ENCODE assay signal across 8 cellular contexts in the genomic region with DNA sequence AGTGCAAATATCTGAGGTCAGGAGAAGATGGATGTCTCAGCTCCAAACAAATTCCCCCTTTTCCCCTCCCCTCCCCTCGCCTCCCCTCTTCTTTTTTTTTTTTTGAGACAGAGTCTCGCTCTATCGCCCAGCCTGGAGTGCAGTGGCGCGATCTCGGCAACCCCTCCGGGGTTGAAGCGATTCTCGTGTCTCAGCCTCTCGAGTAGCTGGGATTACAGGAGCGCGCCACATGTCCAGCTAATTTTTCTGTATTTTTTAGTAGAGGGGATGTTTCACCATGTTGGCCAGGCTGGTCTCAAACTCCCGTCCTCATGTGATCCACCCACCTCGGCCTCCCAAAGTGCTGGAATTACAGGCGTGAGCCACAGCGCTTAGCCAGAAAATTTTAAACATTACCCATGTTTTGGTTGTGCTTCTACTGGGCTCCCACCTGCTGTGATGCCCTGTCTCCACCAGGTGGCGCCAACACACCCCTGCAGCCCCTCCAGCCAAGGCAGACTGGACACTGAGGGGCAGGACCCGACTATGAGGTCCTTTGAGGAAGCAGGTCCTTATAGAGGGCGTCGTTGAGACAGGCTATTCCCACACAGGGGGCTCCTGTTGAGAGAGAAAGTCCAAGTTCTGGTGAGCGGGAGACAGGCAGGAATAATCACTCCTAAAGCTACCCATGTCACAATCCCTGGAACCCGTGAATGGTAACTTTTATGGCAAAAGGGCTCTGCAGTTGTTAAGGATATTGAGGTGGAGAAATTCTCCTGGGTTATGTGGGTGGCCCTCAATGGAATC. TPM values are rescaled to one million over a fixed set of nuclear protein-coding genes. Genes with fewer than 3 reads are reported as not detected.
A peak's percentile ranks its signal among the peaks of the same experiment; 100 is the strongest.
DNase-seq lines count a peak whose midpoint lies in the region; ATAC-seq and TF ChIP-seq lines count a peak whose summit lies in the region.

No MANE protein-coding gene starts in this region.

- peaks cover 18% of the 10 kb centered on the region for H3K27me3 Mint-ChIP-seq in GM23338 (ENCODE audit: insufficient read depth, low read depth, poor library complexity)

- H3K79me2 ChIP-seq in GM23338 (replicated peaks; ENCODE audit: insufficient read depth): no peaks in the 10 kb centered on the region

- peaks cover 6% of the 10 kb centered on the region; the same call in 1 of the 2 replicates for H3K27me3 ChIP-seq in BJ (ENCODE audit: control insufficient read depth, insufficient read depth, low read length)
- H3K27me3 ChIP-seq in GM23338 (ENCODE audit: insufficient read depth): peaks cover 17% of the 10 kb centered on the region; the same call in 1 of the 2 replicates
- no peaks in the 10 kb centered on the region for H3K27me3 ChIP-seq in colonic mucosa

- H3K4me1 ChIP-seq in GM23338 (ENCODE audit: insufficient read depth) (peaks cover 3% of the 10 kb centered on the region; the same call in 1 of the 2 replicates), colonic mucosa (no peaks in the 10 kb centered on the region)

- peak overlapping the region; percentile 60 for H3K4me3 Mint-ChIP-seq in GM23338

- no peaks in the 10 kb centered on the region for H3F3A ChIP-seq in GM23338 (replicated peaks; ENCODE audit: low read depth)

- peak overlapping the region; percentile 83 for H2AFZ ChIP-seq in GM23338

- ATAC-seq in GM23338 (peak; percentile 95), GM21619 (IDR thresholded peaks at IDR 0.05; ENCODE audit: unreplicated experiment) (no peak)

- POLR2A ChIA-PET in BJ (lab: Charles Lee): no interaction called here

- H3K36me3 Mint-ChIP-seq in GM23338 (ENCODE audit: low read depth): no peaks in the 10 kb centered on the region

- peak overlapping the region; percentile 70 for H3K4me2 ChIP-seq in GM23338

- H3K9me3 ChIP-seq in colonic mucosa: no peaks in the 10 kb centered on the region

- no peak overlapping the region for H3K27ac Mint-ChIP-seq in GM23338

- H3K4me3 ChIP-seq in BJ (ENCODE audit: low read depth, low read length): peak overlapping the region; percentile 9
- peak overlapping the region; percentile 37 for H3K4me3 ChIP-seq in GM23338
- H3K4me3 ChIP-seq in colonic mucosa: no peak overlapping the region

- TF ChIP-seq CTCF in BJ (IDR thresholded peaks at IDR 0.05; ENCODE audit: insufficient read depth, low read depth, low read length) (peak; percentile 98), GM23338 (conservative IDR thresholded peaks at IDR 0.05; ENCODE audit: low read depth in 2 of 2) (peak; percentile 99 to 100), colonic mucosa (IDR thresholded peaks at IDR 0.05) (peak; percentile 96)

- H4K20me1 ChIP-seq in GM23338 (replicated peaks; ENCODE audit: insufficient read depth): no peaks in the 10 kb centered on the region

- peaks cover 7% of the 10 kb centered on the region; the same call in 1 of the 3 replicates for H3K4me1 Mint-ChIP-seq in GM23338

- DNase-seq in BJ (ENCODE audit: low read depth) (no peak), GM23338 (ENCODE audit: low spot score) (peak; percentile 87), NCI-H446 (lab: John Stamatoyannopoulos, UW) (peak; percentile 8 to 56), colonic mucosa (peak; percentile 69), left kidney (ENCODE audit: low read depth, low spot score) (peak; percentile 88)
- DNase-seq in activated CD4-positive, alpha-beta T cell treated with anti-CD3 and anti-CD28 coated beads for 4 hours: peak; percentile 64 to 70
- DNase-seq in stimulated activated CD4-positive, alpha-beta T cell treated with anti-CD3 and anti-CD28 coated beads, Interleukin-4, amount 100 ng/mL, for 48 hours (ENCODE audit: low read depth in 2 of 2): peak; percentile 54 to 55

- no peak overlapping the region for H3K9ac ChIP-seq in colonic mucosa (ENCODE audit: low read depth in 2 of 2, low read length in 2 of 2)

- H3K27ac ChIP-seq in GM23338 (ENCODE audit: low read depth): no peak overlapping the region
- H3K27ac ChIP-seq in colonic mucosa: no peak overlapping the region

- no peaks in the 10 kb centered on the region for H3K9me2 ChIP-seq in GM23338 (ENCODE audit: insufficient read depth)

- intact Hi-C loops in colonic mucosa (cut with DNase I): loop anchor here (2.0 to 10.0 kb wide), 2 partner anchors 104 to 118 kb away; no protein-coding TSS in a partner anchor

- CTCF ChIA-PET in BJ (lab: Yijun Ruan, JAX): interaction anchor here (0.6 to 14.7 kb wide), 28 partner anchors 9 to 185 kb away, joined by 3 to 205 read pairs (median 5); a partner anchor contains a TSS

- no peaks in the 10 kb centered on the region for H3K9me3 Mint-ChIP-seq in GM23338

- H3K36me3 ChIP-seq in BJ (ENCODE audit: control insufficient read depth, insufficient read depth, low read length) (no peaks in the 10 kb centered on the region), GM23338 (ENCODE audit: insufficient read depth) (no peaks in the 10 kb centered on the region), colonic mucosa (no peaks in the 10 kb centered on the region)

TF ChIP-seq in GM23338, 12 proteins besides CTCF, POLR2A, EP300 and RAD21:
- TF ChIP-seq CREB1 (CRISPR knock-in tag; IDR thresholded peaks at IDR 0.05; ENCODE audit: low read depth) (no peak), STAT1 (IDR thresholded peaks at IDR 0.05; ENCODE audit: unreplicated experiment) (no peak), EZH2phosphoT487 (IDR thresholded peaks at IDR 0.05; ENCODE audit: unreplicated experiment) (no peak)
- TF ChIP-seq, protein P1, sequence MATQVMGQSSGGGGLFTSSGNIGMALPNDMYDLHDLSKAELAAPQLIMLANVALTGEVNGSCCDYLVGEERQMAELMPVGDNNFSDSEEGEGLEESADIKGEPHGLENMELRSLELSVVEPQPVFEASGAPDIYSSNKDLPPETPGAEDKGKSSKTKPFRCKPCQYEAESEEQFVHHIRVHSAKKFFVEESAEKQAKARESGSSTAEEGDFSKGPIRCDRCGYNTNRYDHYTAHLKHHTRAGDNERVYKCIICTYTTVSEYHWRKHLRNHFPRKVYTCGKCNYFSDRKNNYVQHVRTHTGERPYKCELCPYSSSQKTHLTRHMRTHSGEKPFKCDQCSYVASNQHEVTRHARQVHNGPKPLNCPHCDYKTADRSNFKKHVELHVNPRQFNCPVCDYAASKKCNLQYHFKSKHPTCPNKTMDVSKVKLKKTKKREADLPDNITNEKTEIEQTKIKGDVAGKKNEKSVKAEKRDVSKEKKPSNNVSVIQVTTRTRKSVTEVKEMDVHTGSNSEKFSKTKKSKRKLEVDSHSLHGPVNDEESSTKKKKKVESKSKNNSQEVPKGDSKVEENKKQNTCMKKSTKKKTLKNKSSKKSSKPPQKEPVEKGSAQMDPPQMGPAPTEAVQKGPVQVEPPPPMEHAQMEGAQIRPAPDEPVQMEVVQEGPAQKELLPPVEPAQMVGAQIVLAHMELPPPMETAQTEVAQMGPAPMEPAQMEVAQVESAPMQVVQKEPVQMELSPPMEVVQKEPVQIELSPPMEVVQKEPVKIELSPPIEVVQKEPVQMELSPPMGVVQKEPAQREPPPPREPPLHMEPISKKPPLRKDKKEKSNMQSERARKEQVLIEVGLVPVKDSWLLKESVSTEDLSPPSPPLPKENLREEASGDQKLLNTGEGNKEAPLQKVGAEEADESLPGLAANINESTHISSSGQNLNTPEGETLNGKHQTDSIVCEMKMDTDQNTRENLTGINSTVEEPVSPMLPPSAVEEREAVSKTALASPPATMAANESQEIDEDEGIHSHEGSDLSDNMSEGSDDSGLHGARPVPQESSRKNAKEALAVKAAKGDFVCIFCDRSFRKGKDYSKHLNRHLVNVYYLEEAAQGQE (IDR thresholded peaks at IDR 0.05; ENCODE audit: unreplicated experiment): no peak

RNA-seq across cellular contexts. Expression of a gene that starts 6.3 kb away (rescaled TPM):
- not detected in 2 replicates for polyA plus RNA-seq in BJ (2011; rRNA removed)
- not detected in 2 replicates for polyA minus RNA-seq in BJ (2011; rRNA and poly(A)+ RNA removed)
- not detected in 2 replicates for total RNA-seq in GM23338 (2014; rRNA removed; shearing (Covaris generic))
- polyA plus RNA-seq in GM23338 (2016; fragmentation: Nextera tagmentation; extraction: Ambion mirVana): not detected in 2 replicates
- total RNA-seq in colonic mucosa: not detected

RNA-seq across cellular contexts. Expression of a gene that starts 9.6 kb away (rescaled TPM):
- polyA plus RNA-seq in BJ (2011; rRNA removed): 54.0 and 82.4 TPM in 2 replicates
- 27.2 and 38.6 TPM in 2 replicates for polyA minus RNA-seq in BJ (2011; rRNA and poly(A)+ RNA removed)
- total RNA-seq in GM23338 (2014; rRNA removed; shearing (Covaris generic)): 83.5 and 86.5 TPM in 2 replicates
- polyA plus RNA-seq in GM23338 (2016; fragmentation: Nextera tagmentation; extraction: Ambion mirVana): 74.5 and 77.2 TPM in 2 replicates
- 10 to 100 TPM; 48.0 to 61.8 TPM for total RNA-seq in colonic mucosa

RNA-seq across cellular contexts. Expression of a gene that starts 22.1 kb away (rescaled TPM):
- polyA plus RNA-seq in BJ (2011; rRNA removed) (0.36 and 0.40 TPM in 2 replicates), GM23338 (2016; fragmentation: Nextera tagmentation; extraction: Ambion mirVana) (0.71 TPM in 2 replicates)
- polyA minus RNA-seq in BJ (2011; rRNA and poly(A)+ RNA removed): 0.85 and 2.5 TPM in 2 replicates
- 0.70 and 1.8 TPM in 2 replicates for total RNA-seq in GM23338 (2014; rRNA removed; shearing (Covaris generic))
- 10 to 100 TPM; 26.5 to 34.1 TPM for total RNA-seq in colonic mucosa

RNA-seq across cellular contexts. Expression of a gene that starts 51.7 kb away (rescaled TPM):
- 15.1 and 24.2 TPM in 2 replicates for polyA plus RNA-seq in BJ (2011; rRNA removed)
- 9.4 and 10.4 TPM in 2 replicates for polyA minus RNA-seq in BJ (2011; rRNA and poly(A)+ RNA removed)
- 31.3 and 42.4 TPM in 2 replicates for total RNA-seq in GM23338 (2014; rRNA removed; shearing (Covaris generic))
- polyA plus RNA-seq in GM23338 (2016; fragmentation: Nextera tagmentation; extraction: Ambion mirVana): 14.2 and 15.0 TPM in 2 replicates
- total RNA-seq in colonic mucosa: 10 to 100 TPM; 18.8 to 31.7 TPM

RNA-seq across cellular contexts. Expression of a gene that starts 52.1 kb away (rescaled TPM):
- polyA plus RNA-seq in BJ (2011; rRNA removed): 16.5 and 24.7 TPM in 2 replicates
- 4.5 and 5.9 TPM in 2 replicates for polyA minus RNA-seq in BJ (2011; rRNA and poly(A)+ RNA removed)
- 65.1 and 65.4 TPM in 2 replicates for total RNA-seq in GM23338 (2014; rRNA removed; shearing (Covaris generic))
- polyA plus RNA-seq in GM23338 (2016; fragmentation: Nextera tagmentation; extraction: Ambion mirVana): 116 and 125 TPM in 2 replicates
- 10 to 100 TPM; 11.5 to 33.5 TPM for total RNA-seq in colonic mucosa
